In the genomic region with DNA sequence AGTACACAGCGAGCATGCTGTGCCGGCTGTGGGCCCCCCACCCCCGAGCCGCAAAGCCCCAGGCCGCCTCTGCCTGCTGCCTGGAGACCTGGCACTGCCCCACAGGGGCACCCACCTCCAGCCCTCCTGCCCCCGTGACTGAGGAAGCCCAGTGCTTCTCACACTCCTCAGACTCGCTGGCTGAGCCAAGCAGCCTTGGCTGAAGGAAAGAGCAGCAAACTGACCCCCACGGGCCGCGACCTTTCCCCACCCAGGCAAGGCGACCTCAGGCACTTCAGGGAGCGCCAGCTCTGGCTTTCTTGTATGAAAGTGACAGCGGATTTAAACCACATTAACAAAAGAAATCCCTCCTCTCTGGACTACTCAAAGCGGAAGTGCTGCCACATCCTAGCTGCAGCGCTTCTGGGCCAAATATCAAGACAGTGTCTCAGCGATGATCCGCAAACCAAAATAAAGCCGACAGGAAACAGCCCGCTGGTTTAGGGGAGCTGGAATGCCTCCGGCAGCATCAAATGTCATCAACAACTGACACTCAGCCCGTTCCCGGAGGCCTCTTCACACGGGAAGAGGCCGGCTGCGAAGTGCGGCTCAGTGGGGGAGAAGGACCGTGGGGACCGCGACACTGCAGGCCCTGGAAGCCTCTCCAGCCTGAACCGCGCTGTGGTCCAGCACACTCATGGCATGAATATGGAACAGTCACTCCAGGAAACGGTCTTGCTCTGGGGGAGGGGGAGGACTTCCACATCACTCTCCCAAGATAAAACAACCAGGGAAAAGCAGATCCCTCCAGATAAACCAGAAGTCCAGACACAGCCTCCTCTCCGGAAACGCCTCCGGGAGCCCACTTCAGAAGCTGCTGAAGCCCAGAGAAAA, we compare ENCODE assay signal across 8 cellular contexts. TPM values are rescaled to one million over a fixed set of nuclear protein-coding genes. Genes with fewer than 3 reads are reported as not detected.
A peak's percentile ranks its signal among the peaks of the same experiment; 100 is the strongest.
DNase-seq lines count a peak whose midpoint lies in the region; ATAC-seq and TF ChIP-seq lines count a peak whose summit lies in the region.

No MANE protein-coding gene starts in this region.

- CTCF ChIA-PET in naive thymus-derived CD4-positive, alpha-beta T cell (lab: Charles Lee), result interaction anchor here (0.6 to 1.8 kb wide), 13 partner anchors 10 to 107 kb away, joined by 3 to 13 read pairs (median 4); no protein-coding TSS in a partner anchor

- H3K27me3 ChIP-seq in GM23338 (ENCODE audit: insufficient read depth), result peaks cover 5% of the 10 kb centered on the region; the same call in 1 of the 2 replicates
- H3K27me3 ChIP-seq in naive thymus-derived CD4-positive, alpha-beta T cell (ENCODE audit: control insufficient read depth in 2 of 2, insufficient read depth in 2 of 2, low read length in 2 of 2), result no peaks in the 10 kb centered on the region

- no peak overlapping the region; the same call in 1 of the 2 replicates for H3K27ac ChIP-seq in GM23338 (ENCODE audit: low read depth)
- H3K27ac ChIP-seq in naive thymus-derived CD4-positive, alpha-beta T cell (ENCODE audit: low read depth, low read length), result peak overlapping the region; percentile 85
- peak overlapping the region; percentile 76 for H3K27ac ChIP-seq in urinary bladder (ENCODE audit: low read depth)

- H3K4me3 ChIP-seq in GM23338, result peak overlapping the region; percentile 92
- H3K4me3 ChIP-seq in naive thymus-derived CD4-positive, alpha-beta T cell (ENCODE audit: low read length), result peak overlapping the region; percentile 90
- peak overlapping the region; percentile 84 for H3K4me3 ChIP-seq in urinary bladder (ENCODE audit: low read depth, low read length)

- H3K27me3 Mint-ChIP-seq in CD14-positive monocyte (ENCODE audit: low read depth in 3 of 3) (peaks cover 3 to 4% (median 4%) of the 10 kb centered on the region in 3 donors), GM23338 (ENCODE audit: insufficient read depth, low read depth, poor library complexity) (peaks cover 32% of the 10 kb centered on the region)
- H3K27me3 Mint-ChIP-seq in naive thymus-derived CD4-positive, alpha-beta T cell, result peaks cover 0 to 6% (median 0%) of the 10 kb centered on the region in 5 donors

- peaks cover 51% of the 10 kb centered on the region for H3K4me1 Mint-ChIP-seq in CD14-positive monocyte
- peaks cover 64% of the 10 kb centered on the region for H3K4me1 Mint-ChIP-seq in GM23338
- peaks cover 47 to 78% (median 65%) of the 10 kb centered on the region in 7 donors for H3K4me1 Mint-ChIP-seq in naive thymus-derived CD4-positive, alpha-beta T cell

- peaks cover 10% of the 10 kb centered on the region for H4K20me1 ChIP-seq in GM23338 (replicated peaks; ENCODE audit: insufficient read depth)

- H3K27ac Mint-ChIP-seq in CD14-positive monocyte, result peak overlapping the region; percentile 89 to 99 (median 97)
- H3K27ac Mint-ChIP-seq in GM23338, result no peak overlapping the region
- peak overlapping the region; percentile 82 to 100 (median 99) for H3K27ac Mint-ChIP-seq in naive thymus-derived CD4-positive, alpha-beta T cell

- DNase-seq in CD14-positive monocyte (ENCODE audit: low spot score) (no peak), GM23338 (ENCODE audit: low spot score) (peak; percentile 78), NOMO-1 treated with dmso at 0.1 percent for 144 hours (lab: John Stamatoyannopoulos, UW; ENCODE audit: unreplicated experiment) (peak; percentile 61), fibroblast of gingiva (ENCODE audit: low read depth) (peak; percentile 88)
- peak; percentile 76 for DNase-seq in activated T-cell treated with anti-CD3 and anti-CD28 coated beads, Interleukin-2, amount 50 U/mL, for 48 hours
- DNase-seq in naive thymus-derived CD4-positive, alpha-beta T cell, result peak; percentile 36 to 86 (median 77)

- peaks cover 18 to 19% of the 10 kb centered on the region in 2 donors for H3K36me3 Mint-ChIP-seq in CD14-positive monocyte
- H3K36me3 Mint-ChIP-seq in GM23338 (ENCODE audit: low read depth), result no peaks in the 10 kb centered on the region; the same call in 2 of the 3 replicates
- peaks cover 11 to 44% (median 25%) of the 10 kb centered on the region in 5 donors for H3K36me3 Mint-ChIP-seq in naive thymus-derived CD4-positive, alpha-beta T cell

- no peaks in the 10 kb centered on the region for H3K9me2 ChIP-seq in GM23338 (ENCODE audit: insufficient read depth)

- peak; percentile 1; the same call in 2 of the 3 replicates for ATAC-seq in GM23338
- peak; percentile 46 for ATAC-seq in naive thymus-derived CD4-positive, alpha-beta T cell
- no peak for ATAC-seq in GM19467 (IDR thresholded peaks at IDR 0.05; ENCODE audit: unreplicated experiment)

- no peaks in the 10 kb centered on the region for H3K9me3 ChIP-seq in naive thymus-derived CD4-positive, alpha-beta T cell (ENCODE audit: control insufficient read depth in 2 of 3, low read length in 3 of 3)

- POLR2A ChIA-PET in naive thymus-derived CD4-positive, alpha-beta T cell (lab: Charles Lee), result interaction anchor here (0.6 to 13.0 kb wide), 24 partner anchors 9 to 151 kb away, joined by 3 to 137 read pairs (median 5); partner anchors contain the start of gene UPF3A

- H3K4me3 Mint-ChIP-seq in CD14-positive monocyte, result peak overlapping the region; percentile 100
- H3K4me3 Mint-ChIP-seq in GM23338, result peak overlapping the region; percentile 97
- peak overlapping the region; percentile 96 to 100 (median 100) for H3K4me3 Mint-ChIP-seq in naive thymus-derived CD4-positive, alpha-beta T cell

- 5% methylated on average over 35 of the region's 35 CpGs for WGBS in urinary bladder

- no peak for TF ChIP-seq CTCF in CD14-positive monocyte (IDR thresholded peaks at IDR 0.05)
- no peak for TF ChIP-seq CTCF in GM23338 (conservative IDR thresholded peaks at IDR 0.05; ENCODE audit: low read depth in 2 of 2)

- peaks cover 20% of the 10 kb centered on the region; the same call in 1 of the 2 replicates for H3F3A ChIP-seq in GM23338 (replicated peaks; ENCODE audit: low read depth)

- no peaks in the 10 kb centered on the region for H3K36me3 ChIP-seq in GM23338 (ENCODE audit: insufficient read depth)
- peaks cover 0 to 39% (median 0%) of the 10 kb centered on the region in 3 experiments for H3K36me3 ChIP-seq in naive thymus-derived CD4-positive, alpha-beta T cell (ENCODE audit: control insufficient read depth in 2 of 3, insufficient read depth in 3 of 3, low read length in 3 of 3)
- no peaks in the 10 kb centered on the region for H3K36me3 ChIP-seq in urinary bladder (ENCODE audit: insufficient read depth)

- H3K4me1 ChIP-seq in GM23338 (ENCODE audit: insufficient read depth), result peaks cover 25% of the 10 kb centered on the region
- peaks cover 49 to 65% of the 10 kb centered on the region in 2 donors for H3K4me1 ChIP-seq in naive thymus-derived CD4-positive, alpha-beta T cell (ENCODE audit: control insufficient read depth in 2 of 2, insufficient read depth in 2 of 2, low read length in 2 of 2)
- peaks cover 3% of the 10 kb centered on the region for H3K4me1 ChIP-seq in urinary bladder (ENCODE audit: insufficient read depth)

- peak overlapping the region; percentile 96 for H3K4me2 ChIP-seq in GM23338

- H3K79me2 ChIP-seq in GM23338 (replicated peaks; ENCODE audit: insufficient read depth), result peaks cover 56% of the 10 kb centered on the region

- intact Hi-C loops in CD14-positive monocyte (cut with micrococcal nuclease), result loop anchor here (2.0 to 5.0 kb wide), 3 partner anchors 16 to 91 kb away; no protein-coding TSS in a partner anchor
- intact Hi-C loops in naive thymus-derived CD4-positive, alpha-beta T cell (cut with micrococcal nuclease), result loop anchor here (1.0 to 5.0 kb wide), 4 partner anchors 11 to 314 kb away; no protein-coding TSS in a partner anchor

- no peak overlapping the region for H2AFZ ChIP-seq in GM23338

- H3K9me3 Mint-ChIP-seq in CD14-positive monocyte (no peaks in the 10 kb centered on the region), GM23338 (no peaks in the 10 kb centered on the region; the same call in 1 of the 3 replicates)
- peaks cover 0 to 12% (median 0%) of the 10 kb centered on the region in 11 donors for H3K9me3 Mint-ChIP-seq in naive thymus-derived CD4-positive, alpha-beta T cell

TF ChIP-seq in GM23338, 12 proteins besides CTCF, POLR2A, EP300 and RAD21:
- TF ChIP-seq CREB1 (CRISPR knock-in tag; IDR thresholded peaks at IDR 0.05; ENCODE audit: low read depth) (no peak), POLR2AphosphoS5 (IDR thresholded peaks at IDR 0.05; ENCODE audit: low read depth) (no peak), ETS1 (IDR thresholded peaks at IDR 0.05) (0 out of 2 replicates have a peak, but pooled peaks have one; percentile 33)

RNA-seq across cellular contexts. Expression of gene RASA3, which starts 1.5 kb away (rescaled TPM):
- 10 to 100 TPM in 1 of 2 donors, 1 to 10 TPM in 1; 9.0 to 16.6 TPM for polyA plus RNA-seq in CD14-positive monocyte
- total RNA-seq in GM23338 (2014; rRNA removed; shearing (Covaris generic)), result 18.7 and 20.7 TPM in 2 replicates
- 11.2 and 11.7 TPM in 2 replicates for polyA plus RNA-seq in GM23338 (2016; fragmentation: Nextera tagmentation; extraction: Ambion mirVana)
- total RNA-seq in naive thymus-derived CD4-positive, alpha-beta T cell, result 100 to 1,000 TPM; 110 to 227 (median 199) TPM
- 100 to 1,000 TPM; 109 to 195 TPM for polyA plus RNA-seq in naive thymus-derived CD4-positive, alpha-beta T cell
- 17.8 TPM for total RNA-seq in urinary bladder
- polyA plus RNA-seq in urinary bladder, result 26.3 TPM

RNA-seq across cellular contexts. Expression of gene CFAP97D2, which starts 48.1 kb away (rescaled TPM):
- polyA plus RNA-seq in CD14-positive monocyte, result under 1 TPM in 1 of 2 donors, not detected in 1; 0.21 TPM
- total RNA-seq in GM23338 (2014; rRNA removed; shearing (Covaris generic)), result not detected in 2 replicates
- polyA plus RNA-seq in GM23338 (2016; fragmentation: Nextera tagmentation; extraction: Ambion mirVana), result not detected in 2 replicates
- 1 to 10 TPM in 1 of 5 experiments, under 1 TPM in 1, not detected in 3; 0.27 to 1.1 TPM for total RNA-seq in naive thymus-derived CD4-positive, alpha-beta T cell
- under 1 TPM in 1 of 2 donors, not detected in 1; 0.33 TPM for polyA plus RNA-seq in naive thymus-derived CD4-positive, alpha-beta T cell
- total RNA-seq in urinary bladder, result not detected
- polyA plus RNA-seq in urinary bladder, result not detected
